ENCODE assay signal across 8 cellular contexts in the genomic region with DNA sequence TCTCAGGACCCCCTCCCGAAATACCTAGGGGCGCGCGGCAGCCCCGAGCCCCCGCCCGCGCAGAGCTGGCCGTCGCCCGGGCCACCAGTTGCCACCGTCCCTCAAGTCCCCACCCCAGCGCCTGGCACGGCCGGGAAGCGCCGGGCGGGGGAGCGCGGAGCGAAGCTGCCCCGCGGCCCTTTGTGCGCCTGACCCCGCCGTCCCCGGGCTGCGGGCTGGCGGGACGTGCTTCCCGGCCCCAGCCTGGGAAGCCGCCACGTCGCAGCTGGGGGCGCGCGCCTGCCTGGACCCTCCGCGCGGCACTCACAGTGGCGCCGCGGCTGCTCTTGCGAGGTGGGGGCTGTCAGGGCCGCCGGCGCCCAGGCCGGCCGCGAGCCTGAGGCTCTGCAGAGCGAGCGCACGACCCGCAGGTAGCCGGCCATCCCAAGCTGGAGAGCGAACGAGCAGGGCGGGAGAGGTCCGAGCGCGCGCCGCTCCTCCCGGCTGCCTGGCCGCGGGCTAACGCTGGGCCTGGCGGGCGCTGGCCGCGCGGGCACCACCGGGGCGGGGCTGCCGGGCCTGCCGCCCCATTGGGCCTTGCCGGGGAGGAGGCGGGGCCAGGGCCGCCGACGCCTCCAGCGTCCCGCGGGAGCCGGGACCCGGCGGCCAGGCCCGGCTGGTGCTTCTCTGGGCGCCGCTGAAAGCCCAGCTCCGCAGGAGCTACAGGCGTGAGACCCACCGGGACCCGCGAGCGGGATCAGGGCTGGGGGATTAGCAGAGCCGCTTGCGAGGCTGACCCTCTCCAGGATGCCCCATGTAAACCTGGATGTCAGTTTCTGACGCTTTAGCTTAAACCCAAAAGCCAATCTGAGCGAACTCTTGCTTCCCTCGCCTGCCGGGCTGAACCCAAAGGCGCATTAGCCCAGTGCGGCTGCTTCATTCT. TPM values are rescaled to one million over a fixed set of nuclear protein-coding genes. Genes with fewer than 3 reads are reported as not detected.
DNase-seq lines count a peak whose midpoint lies in the region; ATAC-seq and TF ChIP-seq lines count a peak whose summit lies in the region.

A gene (minus strand): TSS at position 500 of the 922 bp plus-strand sequence. CDS start 78 bp downstream, at position 422.

- POLR2A ChIA-PET in activated CD8-positive, alpha-beta T cell treated with anti-CD3 and anti-CD28 coated beads for 36 hours (lab: Charles Lee), result interaction anchor here (0.8 to 2.5 kb wide), 7 partner anchors 17 to 210 kb away, joined by 3 to 7 read pairs (median 5); a partner anchor contains a TSS

- peak; percentile 87 for DNase-seq in NCI-H774 (lab: John Stamatoyannopoulos, UW)
- DNase-seq in activated CD8-positive, alpha-beta T cell treated with anti-CD3 and anti-CD28 coated beads for 36 hours, result peak; percentile 66
- DNase-seq in effector CD8-positive, alpha-beta T cell (lab: John Stamatoyannopoulos, UW), result peak; percentile 47
- DNase-seq in lung (ENCODE audit: low spot score), result peak; percentile 74
- peak in 2 of 3 experiments; percentile 54 to 74 for DNase-seq in stimulated activated CD4-positive, alpha-beta T cell treated with anti-CD3 and anti-CD28 coated beads, TNF-alpha, amount 100 ng/mL, for 24 hours (ENCODE audit: low read depth in 3 of 3)

- H3K27ac ChIP-seq in C4-2B (peak within 1 kb of the TSS; percentile 94), lung (ENCODE audit: low read depth in 1 of 2, low read length in 1 of 2) (peak within 1 kb of the TSS; percentile 95 to 97)

- peak within 1 kb of the TSS; percentile 91 for H3K4me3 Mint-ChIP-seq in activated CD8-positive, alpha-beta T cell treated with anti-CD3 and anti-CD28 coated beads for 36 hours

- H3K27ac Mint-ChIP-seq in activated CD8-positive, alpha-beta T cell treated with anti-CD3 and anti-CD28 coated beads for 36 hours, result peak within 1 kb of the TSS; percentile 96

- H3K4me1 ChIP-seq in lung (ENCODE audit: control insufficient read depth in 2 of 2, insufficient read depth in 2 of 2, low read length in 2 of 2), result peaks cover 11 to 26% of the 10 kb centered on the region in 2 donors

- no peaks in the 10 kb centered on the region for H3K27me3 Mint-ChIP-seq in activated CD8-positive, alpha-beta T cell treated with anti-CD3 and anti-CD28 coated beads for 36 hours

- no peaks in the 10 kb centered on the region for H3K27me3 ChIP-seq in lung (ENCODE audit: control insufficient read depth, insufficient read depth)

- H3K36me3 ChIP-seq in lung (ENCODE audit: control insufficient read depth in 2 of 2, insufficient read depth in 2 of 2, low read length in 2 of 2), result no peaks in the 10 kb centered on the region

- intact Hi-C loops in activated CD8-positive, alpha-beta T cell treated with anti-CD3 and anti-CD28 coated beads for 36 hours (cut with micrococcal nuclease), result no loop called here

- peak within 1 kb of the TSS; percentile 84 for H3K4me3 ChIP-seq in lung

- no peaks in the 10 kb centered on the region for H3K9me3 Mint-ChIP-seq in activated CD8-positive, alpha-beta T cell treated with anti-CD3 and anti-CD28 coated beads for 36 hours

- 0 to 1% methylated on average over 70 to 104 of the region's 104 CpGs for WGBS in lung, 2 donors

- no peaks in the 10 kb centered on the region for H3K9me3 ChIP-seq in lung (ENCODE audit: control insufficient read depth in 2 of 2, insufficient read depth in 1 of 2, low read length in 1 of 2)

- H3K36me3 Mint-ChIP-seq in activated CD8-positive, alpha-beta T cell treated with anti-CD3 and anti-CD28 coated beads for 36 hours (ENCODE audit: low read depth), result peaks cover 25% of the 10 kb centered on the region

- peak; percentile 63 for ATAC-seq in HG03354 (IDR thresholded peaks at IDR 0.05; ENCODE audit: poor library complexity, severe bottlenecking, unreplicated experiment)
- ATAC-seq in activated CD8-positive, alpha-beta T cell treated with anti-CD3 and anti-CD28 coated beads for 36 hours, result peak; percentile 76
- peak; percentile 91 for ATAC-seq in lung (ENCODE audit: insufficient read depth, low FRiP score)

- peak; percentile 96 for TF ChIP-seq POLR2A in GM19099 (IDR thresholded peaks at IDR 0.05; ENCODE audit: extremely low read depth, insufficient read length, low read depth)

- H3K4me1 Mint-ChIP-seq in activated CD8-positive, alpha-beta T cell treated with anti-CD3 and anti-CD28 coated beads for 36 hours (ENCODE audit: low read depth), result peaks cover 46% of the 10 kb centered on the region

- TF ChIP-seq CTCF in C4-2B (conservative IDR thresholded peaks at IDR 0.05) (no peak), lung (IDR thresholded peaks at IDR 0.05; ENCODE audit: control extremely low read depth, extremely low read depth) (no peak)
- TF ChIP-seq CTCF in activated CD8-positive, alpha-beta T cell treated with anti-CD3 and anti-CD28 coated beads for 36 hours (IDR thresholded peaks at IDR 0.05), result no peak

- CTCF ChIA-PET in activated CD8-positive, alpha-beta T cell treated with anti-CD3 and anti-CD28 coated beads for 36 hours (lab: Charles Lee), result interaction anchor here (1.0 to 2.5 kb wide), 5 partner anchors 16 to 204 kb away, joined by 3 to 7 read pairs (median 3); no protein-coding TSS in a partner anchor

RNA-seq across cellular contexts. Expression of the gene that starts here (rescaled TPM):
- 100 to 1,000 TPM; 171 to 180 TPM for total RNA-seq in activated CD8-positive, alpha-beta T cell treated with anti-CD3 and anti-CD28 coated beads for 36 hours
- total RNA-seq in lung, result 10 to 100 TPM; 70.8 to 85.8 TPM
- 10 to 100 TPM; 52.0 to 73.8 TPM for polyA plus RNA-seq in lung

Comparison
In these comparisons a context has a peak if more than half of its experiments do, and no peak if none do; other contexts are left out.
1. Peak in every context shown above with its lines: DNase-seq, ATAC-seq, H3K4me3 ChIP-seq and H3K27ac ChIP-seq.